ENCODE assay signal across 24 cellular contexts in genomic region chr16:8588703-8589292, GRCh38. TPM values are rescaled to one million over a fixed set of nuclear protein-coding genes. Genes with fewer than 3 reads are reported as not detected.
A peak's percentile ranks its signal among the peaks of the same experiment; 100 is the strongest.
DNase-seq lines count a peak whose midpoint lies in the region; ATAC-seq, FAIRE-seq and TF ChIP-seq lines count a peak whose summit lies in the region.
"Had no signal": no experiment of that assay in that cellular context is flagged by ENCODE, and none has a peak within 500 bp of the region (broad histone marks: within the 10 kb centered on the region; RNA-seq: fewer than 3 reads in every experiment).

No MANE protein-coding gene starts in this region.

- no peak overlapping the region; a peak in 1 of 7 replicates for H3K9ac ChIP-seq in H1 (replicated peaks in 1 of 4; ENCODE audit: extremely low read depth in 1 of 4, low read depth in 3 of 4, low read length in 3 of 4)
- H3K9ac ChIP-seq in mesendoderm (ENCODE audit: low read length): no peak overlapping the region

- no peak overlapping the region for H3K18ac ChIP-seq in H1 (ENCODE audit: extremely low read depth, low read length)
- no peak overlapping the region for H3K18ac ChIP-seq in mesendoderm (ENCODE audit: low read length)

- no peak overlapping the region for H2AK5ac ChIP-seq in H1 (ENCODE audit: low read depth, low read length)
- H2AK5ac ChIP-seq in mesendoderm (ENCODE audit: low read length): no peak overlapping the region

- H3K9me3 ChIP-seq in left ventricle myocardium inferior (replicated peaks) (peaks cover 3% of the 10 kb centered on the region), right cardiac atrium (ENCODE audit: control insufficient read depth, low read length) (no peaks in the 10 kb centered on the region), H1 (ENCODE audit: insufficient read depth in 2 of 2, low read depth in 1 of 2, low read length in 1 of 2) (peaks cover 0 to 4% of the 10 kb centered on the region in 2 experiments; a peak in 1 of 4 replicates), upper lobe of left lung (no peaks in the 10 kb centered on the region)
- H3K9me3 ChIP-seq: colonic mucosa, neutrophil had no signal

- H4K20me1 ChIP-seq in H1 (replicated peaks in 1 of 2; ENCODE audit: control insufficient read depth in 1 of 2, insufficient read depth in 2 of 2, low read length in 2 of 2): peaks cover 0 to 7% of the 10 kb centered on the region in 2 experiments

- no peak for TF ChIP-seq EP300 in H1 (IDR thresholded peaks at IDR 0.05; ENCODE audit: borderline replicate concordance in 1 of 2, low read depth in 2 of 2, low read length in 2 of 2)
- TF ChIP-seq EP300 in upper lobe of left lung (IDR thresholded peaks at IDR 0.05): no peak

- H3K4ac ChIP-seq in H1 (replicated peaks; ENCODE audit: insufficient read length, low read depth, low read length) (no peak overlapping the region), mesendoderm (ENCODE audit: low read depth, low read length) (no peak overlapping the region)

- H4K5ac ChIP-seq in H1 (ENCODE audit: insufficient read length, low read depth, low read length) (no peak overlapping the region), mesendoderm (ENCODE audit: low read length) (no peak overlapping the region)

- H3K56ac ChIP-seq in H1 (replicated peaks; ENCODE audit: insufficient read length, low read depth, low read length): no peak overlapping the region
- no peak overlapping the region for H3K56ac ChIP-seq in mesendoderm (ENCODE audit: low read length)

- TF ChIP-seq POLR2A in H1 (IDR thresholded peaks at IDR 0.05; ENCODE audit: control extremely low read depth in 1 of 2, low read depth in 2 of 2, low read length in 2 of 2) (no peak), upper lobe of left lung (IDR thresholded peaks at IDR 0.05) (no peak)

- peak overlapping the region; percentile 52 for H3K4me3 ChIP-seq in left ventricle myocardium inferior
- no peak overlapping the region for H3K4me3 ChIP-seq in right cardiac atrium (ENCODE audit: low read length)
- H3K4me3 ChIP-seq in H1 (ENCODE audit: extremely low read depth in 1 of 4, insufficient read depth in 2 of 4, low read depth in 3 of 4, low read length in 4 of 4): peak overlapping the region; percentile 52 to 69 (median 60)
- H3K4me3 ChIP-seq in mesendoderm (ENCODE audit: low read length): no peak overlapping the region
- H3K4me3 ChIP-seq in upper lobe of left lung: no peak overlapping the region
- H3K4me3 ChIP-seq: colonic mucosa had no signal

- peaks cover 25% of the 10 kb centered on the region for H3K23me2 ChIP-seq in H1 (ENCODE audit: low read depth, low read length)

- H4K91ac ChIP-seq in H1 (replicated peaks; ENCODE audit: insufficient read length, low read length): no peak overlapping the region

- no peak overlapping the region; the same call in 1 of the 2 replicates for H2BK12ac ChIP-seq in H1 (ENCODE audit: low read depth, low read length)

- POLR2A ChIA-PET in H1 (lab: Charles Lee; ENCODE audit: partially characterized antibody): interaction anchor here (1.0 to 2.4 kb wide), 8 partner anchors 9 to 34 kb away, joined by 3 to 10 read pairs (median 4); no protein-coding TSS in a partner anchor

- H2BK15ac ChIP-seq in H1 (ENCODE audit: low read length) (no peak overlapping the region), mesendoderm (replicated peaks; ENCODE audit: low read depth) (no peak overlapping the region)

- no peak overlapping the region; the same call in 1 of the 2 replicates for H2BK5ac ChIP-seq in H1 (ENCODE audit: low read depth, low read length)
- H2BK5ac ChIP-seq in mesendoderm (ENCODE audit: low read length): no peak overlapping the region

- no peak overlapping the region for H3K14ac ChIP-seq in H1 (ENCODE audit: insufficient read length)

- 2% methylated on average over 24 of the region's 24 CpGs for WGBS in right cardiac atrium
- 4% methylated on average over 24 of the region's 24 CpGs; no CpG with 5 or more reads in 1 of the 2 experiments for WGBS in H1 (ENCODE audit: extremely low coverage in 1 of 2, insufficient coverage in 1 of 2, insufficient read length in 1 of 2, insufficient replicate concordance in 2 of 2, low coverage in 1 of 2, low lambda C conversion rate in 2 of 2, missing lambda C conversion rate in 1 of 2), 2 experiments
- WGBS in mesendoderm (ENCODE audit: extremely low coverage, insufficient coverage, low lambda C conversion rate): no CpG with 5 or more reads among the region's 24 CpGs
- 2 to 4% methylated on average over 16 to 21 of the region's 24 CpGs for WGBS in upper lobe of left lung, 2 donors

- H2BK120ac ChIP-seq in H1 (replicated peaks; ENCODE audit: low read depth, low read length): no peak overlapping the region
- no peak overlapping the region for H2BK120ac ChIP-seq in mesendoderm (ENCODE audit: low read depth, low read length)

- no peaks in the 10 kb centered on the region for H3K79me1 ChIP-seq in H1 (ENCODE audit: low read depth, low read length)
- H3K79me1 ChIP-seq in mesendoderm (ENCODE audit: low read length): no peaks in the 10 kb centered on the region

- H3K4me2 ChIP-seq in H1 (ENCODE audit: insufficient read depth in 1 of 2, low read depth in 2 of 2, low read length in 2 of 2): peak overlapping the region; percentile 89 to 100
- H3K4me2 ChIP-seq in mesendoderm (ENCODE audit: low read length): peak overlapping the region; percentile 5

- H3K27ac ChIP-seq in left ventricle myocardium inferior (replicated peaks) (no peak overlapping the region), right cardiac atrium (ENCODE audit: low read length) (no peak overlapping the region), H1 (ENCODE audit: low read depth, low read length) (no peak overlapping the region), mesendoderm (ENCODE audit: low read depth, low read length) (no peak overlapping the region), upper lobe of left lung (no peak overlapping the region)
- H3K27ac ChIP-seq: colonic mucosa, epithelial cell of prostate, neutrophil had no signal

- H3K23ac ChIP-seq in H1 (ENCODE audit: insufficient read length): no peak overlapping the region
- H3K23ac ChIP-seq in mesendoderm (ENCODE audit: low read length): no peak overlapping the region

- no peak for ATAC-seq in right cardiac atrium
- peak; percentile 29 to 38 for ATAC-seq in upper lobe of left lung (ENCODE audit: low FRiP score in 2 of 2)
- no peak for ATAC-seq in HG02938 (IDR thresholded peaks at IDR 0.05; ENCODE audit: unreplicated experiment)
- ATAC-seq in HG03432 (IDR thresholded peaks at IDR 0.05; ENCODE audit: unreplicated experiment): no peak
- ATAC-seq: activated CD4-positive, CD25-positive, alpha-beta regulatory T cell treated with anti-CD3 and anti-CD28 coated beads, Interleukin-2, amount 50 U/mL, for 24 hours; activated CD8-positive, alpha-beta memory T cell treated with anti-CD3 and anti-CD28 coated beads, Interleukin-2, amount 10 ng/mL, durations not matched to agents 7 days and 5 days; Right ventricle myocardium inferior; sciatic nerve had no signal

- no peak for TF ChIP-seq RAD21 in H1 (IDR thresholded peaks at IDR 0.05 in 1 of 2, conservative IDR thresholded peaks at IDR 0.05 in 1 of 2; ENCODE audit: low read depth in 2 of 2, low read length in 2 of 2)

- H3K79me2 ChIP-seq in H1 (ENCODE audit: control insufficient read depth in 1 of 2, insufficient read depth in 2 of 2, low read length in 2 of 2): no peaks in the 10 kb centered on the region
- H3K79me2 ChIP-seq in mesendoderm (ENCODE audit: control insufficient read depth, insufficient read depth, low read length): no peaks in the 10 kb centered on the region

- TF ChIP-seq CTCF in left ventricle myocardium inferior (IDR thresholded peaks at IDR 0.05; ENCODE audit: borderline replicate concordance) (no peak), H1 (IDR thresholded peaks at IDR 0.05; ENCODE audit: control extremely low read depth in 1 of 3, insufficient read depth in 1 of 3, low read depth in 1 of 3, low read length in 3 of 3) (no peak), upper lobe of left lung (IDR thresholded peaks at IDR 0.05) (no peak)

- CTCF ChIA-PET in H1 (lab: Charles Lee; ENCODE audit: partially characterized antibody): interaction anchor here (1.2 to 12.4 kb wide), 6 partner anchors 10 to 64 kb away, joined by 3 to 162 read pairs (median 4); no protein-coding TSS in a partner anchor

- H4K8ac ChIP-seq in H1 (ENCODE audit: extremely low read depth, insufficient read depth, low read length): peak overlapping the region; percentile 58; the same call in 1 of the 2 replicates
- H4K8ac ChIP-seq in mesendoderm (ENCODE audit: low read depth, low read length): no peak overlapping the region

- H3K36me3 ChIP-seq in left ventricle myocardium inferior: no peaks in the 10 kb centered on the region
- H3K36me3 ChIP-seq in H1 (ENCODE audit: control insufficient read depth in 2 of 4, insufficient read depth in 4 of 4, low read length in 3 of 4): no peaks in the 10 kb centered on the region
- no peaks in the 10 kb centered on the region for H3K36me3 ChIP-seq in mesendoderm (ENCODE audit: control insufficient read depth, insufficient read depth, low read length)
- no peaks in the 10 kb centered on the region for H3K36me3 ChIP-seq in upper lobe of left lung
- H3K36me3 ChIP-seq: colonic mucosa, neutrophil had no signal

- H3K4me1 ChIP-seq in left ventricle myocardium inferior (peaks cover 14% of the 10 kb centered on the region), right cardiac atrium (ENCODE audit: control insufficient read depth, insufficient read depth, low read length) (no peaks in the 10 kb centered on the region), H1 (replicated peaks in 1 of 4; ENCODE audit: control insufficient read depth in 3 of 4, insufficient read depth in 4 of 4, low read length in 3 of 4) (peaks cover 0 to 12% (median 5%) of the 10 kb centered on the region in 4 experiments; a peak in 3 of 7 replicates), mesendoderm (ENCODE audit: control insufficient read depth, low read depth, low read length) (no peaks in the 10 kb centered on the region), upper lobe of left lung (peaks cover 0 to 16% (median 6%) of the 10 kb centered on the region in 4 donors)
- H3K4me1 ChIP-seq: colonic mucosa had no signal

- DNase-seq in left ventricle myocardium inferior (no peak), right cardiac atrium (no peak), H1 (ENCODE audit: low read depth in 1 of 2, low spot score in 2 of 2) (peak; percentile 61 to 64), mesendoderm (peak; percentile 75), upper lobe of left lung (peak in 1 of 2 donors; percentile 38), 8988T (no peak)
- DNase-seq: activated CD8-positive, alpha-beta memory T cell treated with anti-CD3 and anti-CD28 coated beads, Interleukin-2, amount 10 ng/mL, durations not matched to agents 7 days and 5 days; activated effector memory CD4-positive, alpha-beta T cell treated with anti-CD3 and anti-CD28 coated beads, Interleukin-2, amount 50 U/mL, for 16 hours; anterior cingulate cortex; CD4-positive, CD25-positive, alpha-beta regulatory T cell; colonic mucosa; islet precursor cell; mesenchymal stem cell; NCI-H1436; NCI-H446 treated with DMSO at 0.1 percent for 48 hours had no signal

- FAIRE-seq in H1 (lab: Jason Lieb, UNC): no peak
- FAIRE-seq: frontal cortex had no signal

- no peak overlapping the region for H2AFZ ChIP-seq in H1 (ENCODE audit: low read length)

- peaks cover 83% of the 10 kb centered on the region for H3K27me3 ChIP-seq in left ventricle myocardium inferior (ENCODE audit: low read depth)
- H3K27me3 ChIP-seq in right cardiac atrium (ENCODE audit: control insufficient read depth, insufficient read depth): no peaks in the 10 kb centered on the region
- peaks cover 10 to 33% (median 21%) of the 10 kb centered on the region in 4 experiments for H3K27me3 ChIP-seq in H1 (replicated peaks in 1 of 4; ENCODE audit: control insufficient read depth in 3 of 4, extremely low read depth in 1 of 4, insufficient read depth in 3 of 4, low read length in 3 of 4)
- H3K27me3 ChIP-seq in mesendoderm (ENCODE audit: insufficient read depth, low read length, poor library complexity): peaks cover 23% of the 10 kb centered on the region
- H3K27me3 ChIP-seq in upper lobe of left lung: peaks cover 0 to 21% (median 13%) of the 10 kb centered on the region in 4 donors

- no peak overlapping the region for H2BK20ac ChIP-seq in H1 (ENCODE audit: low read length)

- intact Hi-C loops in left ventricle myocardium inferior (cut with micrococcal nuclease): no loop called here
- intact Hi-C loops in right cardiac atrium (cut with DNase I): no loop called here

RNA-seq across cellular contexts. Expression of gene TMEM114, which starts 1.5 kb away (rescaled TPM):
- total RNA-seq in left ventricle myocardium inferior (not detected), right cardiac atrium (not detected), upper lobe of left lung (not detected)
- polyA plus RNA-seq in right cardiac atrium (not detected), H1 (2011; rRNA removed) (2.9 and 5.4 TPM in 2 replicates)
- total RNA-seq in H1 (2021; fragmentation: NEBNext Ultra II Directional; extraction: Animal tissue kit (Norgen Biotek cat#: 25700)): 1.6 TPM in 2 replicates
- polyA plus RNA-seq in H1 (2011; cell fraction: cytosol; rRNA removed): 4.3 TPM
- 4.4 TPM for polyA plus RNA-seq in H1 (2011; cell fraction: nucleus; rRNA removed)
- 1.0 to 3.6 TPM (median 2.7 TPM) in 4 replicates for polyA plus RNA-seq in H1 (2012, experiment 1 of 2)
- 1.5 TPM for polyA plus RNA-seq in H1 (2012, experiment 2 of 2)
- polyA plus RNA-seq in H1 (2013, experiment 1 of 2): 0.55 TPM
- 0.70 TPM for polyA plus RNA-seq in H1 (2013, experiment 2 of 2)
- 0.19 and 0.80 TPM in 2 replicates for polyA minus RNA-seq in H1 (2011; rRNA and poly(A)+ RNA removed)
- not detected for polyA minus RNA-seq in H1 (2011; cell fraction: cytosol; rRNA and poly(A)+ RNA removed)
- not detected for polyA minus RNA-seq in H1 (2011; cell fraction: nucleus; rRNA and poly(A)+ RNA removed)
- polyA plus RNA-seq in mesendoderm (2013, experiment 1 of 2): 0.04 TPM
- not detected for polyA plus RNA-seq in mesendoderm (2013, experiment 2 of 2)
- total RNA-seq: activated CD8-positive, alpha-beta memory T cell treated with anti-CD3 and anti-CD28 coated beads, Interleukin-2, amount 10 ng/mL, durations not matched to agents 7 days and 5 days; CD4-positive, CD25-positive, alpha-beta regulatory T cell; colonic mucosa; frontal cortex; Right ventricle myocardium inferior; sciatic nerve; subcutaneous adipose tissue had no signal
- polyA plus RNA-seq: CD4-positive, CD25-positive, alpha-beta regulatory T cell had no signal

RNA-seq across cellular contexts. Expression of gene METTL22, which starts 32.7 kb away (rescaled TPM):
- 27.3 TPM for total RNA-seq in left ventricle myocardium inferior
- 10 to 100 TPM; 28.1 to 37.3 (median 33.3) TPM for total RNA-seq in right cardiac atrium
- polyA plus RNA-seq in right cardiac atrium: 26.9 TPM
- 56.0 and 56.7 TPM in 2 replicates for total RNA-seq in H1 (2021; fragmentation: NEBNext Ultra II Directional; extraction: Animal tissue kit (Norgen Biotek cat#: 25700))
- 85.2 and 129 TPM in 2 replicates for polyA plus RNA-seq in H1 (2011; rRNA removed)
- polyA plus RNA-seq in H1 (2011; cell fraction: cytosol; rRNA removed): 107 TPM
- 221 TPM for polyA plus RNA-seq in H1 (2011; cell fraction: nucleus; rRNA removed)
- polyA plus RNA-seq in H1 (2012, experiment 1 of 2): 36.6 to 55.9 TPM (median 47.9 TPM) in 4 replicates
- 42.3 TPM for polyA plus RNA-seq in H1 (2012, experiment 2 of 2)
- 45.4 TPM for polyA plus RNA-seq in H1 (2013, experiment 1 of 2)
- 41.7 TPM for polyA plus RNA-seq in H1 (2013, experiment 2 of 2)
- polyA minus RNA-seq in H1 (2011; rRNA and poly(A)+ RNA removed): 89.6 and 106 TPM in 2 replicates
- polyA minus RNA-seq in H1 (2011; cell fraction: cytosol; rRNA and poly(A)+ RNA removed): 58.5 TPM
- 110 TPM for polyA minus RNA-seq in H1 (2011; cell fraction: nucleus; rRNA and poly(A)+ RNA removed)
- polyA plus RNA-seq in mesendoderm (2013, experiment 1 of 2): 28.0 TPM
- 26.5 TPM for polyA plus RNA-seq in mesendoderm (2013, experiment 2 of 2)
- 100 to 1,000 TPM in 1 of 6 donors, 10 to 100 TPM in 5; 22.3 to 118 (median 36.5) TPM for total RNA-seq in upper lobe of left lung

Comparison
In these comparisons a context has a peak if more than half of its experiments do, and no peak if none do; other contexts are left out.
1. H3K4me3 ChIP-seq: peak in left ventricle myocardium inferior (single experiment) and H1 (4 of 4); none in right cardiac atrium (single experiment), mesendoderm (single experiment) and upper lobe of left lung (0 of 4).
2. DNase-seq: peak in H1 (2 of 2) and mesendoderm (single experiment); none in left ventricle myocardium inferior (single experiment), right cardiac atrium (0 of 3) and 8988T (single experiment).
3. ATAC-seq: peak in upper lobe of left lung (2 of 2); none in right cardiac atrium (0 of 2), HG02938 (single experiment) and HG03432 (single experiment).